8 cellular contexts compared by ENCODE assay signal in the genomic region with DNA sequence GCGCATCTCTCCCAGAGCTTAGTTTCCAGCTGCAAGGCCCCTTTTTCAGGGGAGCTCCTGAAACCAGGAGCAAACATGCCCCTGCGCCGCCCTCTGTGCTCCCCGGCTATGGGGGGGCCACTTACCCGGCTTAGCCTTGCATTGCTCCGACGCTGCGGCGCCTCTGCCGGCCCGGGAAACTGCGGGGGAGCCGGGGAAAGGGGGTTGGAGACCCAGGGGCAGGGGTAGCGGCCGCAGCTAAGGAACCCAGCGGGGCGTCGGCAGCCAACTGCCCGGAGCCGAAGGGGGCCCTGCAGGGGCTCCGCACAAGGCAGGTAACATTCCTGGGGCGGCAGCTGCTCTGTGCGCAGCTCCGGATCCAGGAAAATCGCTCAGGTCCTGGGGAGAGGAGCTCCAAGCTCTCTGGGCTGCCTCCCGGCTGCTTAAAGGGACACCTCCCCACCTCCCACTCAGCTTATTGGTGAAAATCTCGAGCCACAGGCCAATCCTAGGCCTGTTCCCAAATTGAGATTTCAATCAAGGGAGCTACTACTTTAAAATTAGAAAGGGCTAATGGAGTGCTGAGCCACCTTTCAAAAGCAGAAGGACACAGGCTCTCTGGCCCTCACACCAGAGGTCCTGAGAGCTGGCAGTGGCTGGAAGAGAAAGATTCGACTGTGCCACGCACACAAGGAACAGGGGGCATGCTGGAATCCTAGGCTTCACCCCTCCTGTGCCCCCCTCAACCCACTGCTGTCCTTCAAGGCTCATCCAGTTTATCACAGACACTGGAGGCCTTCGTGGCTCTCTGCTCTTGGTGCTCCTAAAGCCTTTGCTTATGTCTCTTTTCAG. TPM values are rescaled to one million over a fixed set of nuclear protein-coding genes. Genes with fewer than 3 reads are reported as not detected.
DNase-seq lines count a peak whose midpoint lies in the region; ATAC-seq and TF ChIP-seq lines count a peak whose summit lies in the region.

No MANE protein-coding gene starts in this region.

- peak; percentile 26 for TF ChIP-seq CTCF in chondrocyte (IDR thresholded peaks at IDR 0.05)
- TF ChIP-seq CTCF in gastrocnemius medialis (IDR thresholded peaks at IDR 0.05 in 4 of 5, conservative IDR thresholded peaks at IDR 0.05 in 1 of 5), result no peak

- ATAC-seq in gastrocnemius medialis (peak in 1 of 2 donors; percentile 62), HG02973 (IDR thresholded peaks at IDR 0.05; ENCODE audit: unreplicated experiment) (no peak), GM19328 (IDR thresholded peaks at IDR 0.05; ENCODE audit: unreplicated experiment) (no peak)

- in situ Hi-C loops in gastrocnemius medialis (cut with MboI; ENCODE audit: low sequenced_read_pairs in 4 of 4), result no loop called here

- peaks cover 8% of the 10 kb centered on the region for H3K36me3 Mint-ChIP-seq in chondrocyte (ENCODE audit: low read depth)

- H3K36me3 ChIP-seq in H7 (replicated peaks; ENCODE audit: control insufficient read depth, insufficient read depth, low read length) (no peaks in the 10 kb centered on the region), gastrocnemius medialis (no peaks in the 10 kb centered on the region)

- peak overlapping the region; percentile 90 for H3K27ac Mint-ChIP-seq in chondrocyte (ENCODE audit: unreplicated experiment)

- peak; percentile 84 for DNase-seq in H7
- no peak for DNase-seq in chondrocyte (ENCODE audit: low spot score)
- DNase-seq in inferior parietal cortex (ENCODE audit: extremely low spot score), result peak; percentile 67
- DNase-seq in gastrocnemius medialis, result peak; percentile 38 to 40
- DNase-seq in SHP77 treated with DMSO at 0.1 percent for 48 hours (lab: John Stamatoyannopoulos, UW), result no peak
- DNase-seq in AML-193 (lab: John Stamatoyannopoulos, UW), result no peak

- H3K27me3 ChIP-seq in H7 (ENCODE audit: control insufficient read depth, insufficient read depth, low read length) (no peaks in the 10 kb centered on the region; the same call in 1 of the 2 replicates), gastrocnemius medialis (no peaks in the 10 kb centered on the region)

- intact Hi-C loops in gastrocnemius medialis (cut with DNase I; ENCODE audit: low total_unique reads), result loop anchor here (5.0 kb wide), 2 partner anchors 51 to 81 kb away; no protein-coding TSS in a partner anchor

- H3K27ac ChIP-seq in gastrocnemius medialis, result peak overlapping the region; percentile 76 to 81 (median 76)

- H3K4me1 Mint-ChIP-seq in chondrocyte (ENCODE audit: low read depth), result peaks cover 71% of the 10 kb centered on the region

- no peaks in the 10 kb centered on the region for H3K27me3 Mint-ChIP-seq in chondrocyte (ENCODE audit: low read depth)

- peak overlapping the region; percentile 79 for H3K4me3 Mint-ChIP-seq in chondrocyte (ENCODE audit: unreplicated experiment)

- no peaks in the 10 kb centered on the region for H3K9me3 ChIP-seq in gastrocnemius medialis

- H3K4me1 ChIP-seq in gastrocnemius medialis, result peaks cover 13 to 18% of the 10 kb centered on the region in 2 donors

- peaks cover 12% of the 10 kb centered on the region for H3K9me3 Mint-ChIP-seq in chondrocyte (ENCODE audit: low read depth)

- H3K4me3 ChIP-seq in H7 (ENCODE audit: insufficient read depth, low read depth, low read length) (peak overlapping the region; percentile 54), gastrocnemius medialis (peak overlapping the region; percentile 59 to 74 (median 67))

- TF ChIP-seq POLR2A in gastrocnemius medialis (IDR thresholded peaks at IDR 0.05), result peak; percentile 48 to 58

RNA-seq across cellular contexts. Expression of gene PRICKLE2, which starts 42.7 kb away (rescaled TPM):
- 1.5 and 1.7 TPM in 2 replicates for total RNA-seq in H7 (2014; rRNA removed; shearing (Covaris generic))
- total RNA-seq in chondrocyte (48.2 to 103 TPM (median 60.5 TPM) in 3 replicates), gastrocnemius medialis (1 to 10 TPM; 3.6 to 6.7 (median 4.6) TPM)

Comparison
In these comparisons a context has a peak if more than half of its experiments do, and no peak if none do; other contexts are left out.
1. DNase-seq: peak in H7 (single experiment), inferior parietal cortex (single experiment) and gastrocnemius medialis (2 of 2); none in chondrocyte (single experiment), SHP77 treated with DMSO at 0.1 percent for 48 hours (single experiment) and AML-193 (0 of 2).